In genomic region chr16:69145658-69146057, GRCh38 we compare ENCODE assay signal across 1 cellular context.
TF ChIP-seq lines count a peak whose summit lies in the region.

No MANE protein-coding gene starts in this region.

TF ChIP-seq in IMR-90, 13 proteins besides CTCF, POLR2A, EP300 and RAD21:
- TF ChIP-seq MAFK (IDR thresholded peaks at IDR 0.05; ENCODE audit: low read depth, low read length) (peak; percentile 83), RCOR1 (IDR thresholded peaks at IDR 0.05; ENCODE audit: insufficient replicate concordance, low read length) (no peak)
